Comparison of ENCODE assay signal across 1 cellular context in the genomic region with DNA sequence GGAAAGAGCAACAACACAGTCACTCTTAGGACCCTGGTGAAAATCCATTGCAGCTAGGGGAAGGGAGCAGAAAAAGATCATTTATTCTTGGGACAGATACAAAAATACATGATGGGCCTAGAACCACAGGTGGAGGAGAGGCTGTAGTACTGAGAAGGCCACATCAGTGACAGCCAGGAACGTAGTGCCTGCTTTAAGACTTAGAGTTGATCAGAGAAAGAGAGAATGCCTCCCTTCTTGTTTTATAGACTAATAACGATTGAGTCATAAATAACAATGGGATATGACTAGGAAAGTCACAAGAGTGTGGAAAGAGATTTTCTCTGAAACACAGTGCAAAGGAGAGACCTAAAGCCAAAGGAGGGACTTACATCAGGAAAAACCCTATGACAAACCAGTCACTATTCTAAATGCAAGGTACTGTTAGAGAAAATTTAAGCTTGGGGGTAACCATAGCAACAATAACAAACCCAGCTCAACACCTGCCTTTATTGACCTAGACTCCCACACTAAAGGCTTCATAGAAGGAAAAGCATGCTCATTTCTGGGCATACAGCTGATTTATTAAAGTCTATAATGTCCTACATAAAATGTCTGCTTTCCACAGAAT.
TF ChIP-seq lines count a peak whose summit lies in the region.

No MANE protein-coding gene starts in this region.

TF ChIP-seq in HepG2, 621 proteins besides CTCF, POLR2A, EP300 and RAD21 (continued from another document):
- no peak for TF ChIP-seq ZBTB43 (CRISPR knock-in tag; conservative IDR thresholded peaks at IDR 0.05)
TF ChIP-seq in HepG2: peak in this region for 1.
